In the genomic region with DNA sequence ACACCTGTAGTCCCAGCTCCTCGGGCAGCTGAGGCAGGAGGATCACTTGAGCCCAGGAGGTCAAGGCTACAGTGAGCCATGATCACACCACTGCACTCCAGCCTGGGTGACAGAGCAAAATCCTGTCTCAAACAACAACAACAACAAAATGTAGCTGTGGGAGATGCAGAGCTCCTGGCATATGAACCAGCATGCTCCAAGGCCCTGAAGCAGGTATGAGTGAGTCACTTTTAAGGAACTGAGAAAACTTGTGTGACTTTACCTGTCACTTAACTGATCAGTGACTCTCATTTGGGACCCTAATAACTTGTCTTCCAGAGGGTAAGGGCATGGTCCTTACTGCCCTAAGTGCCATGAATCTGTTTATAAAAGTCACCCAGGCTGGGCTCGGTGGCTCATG, we compare ENCODE assay signal across 9 cellular contexts.
"Had no signal": no experiment of that assay in that cellular context is flagged by ENCODE, and none has a peak within 500 bp of the region (broad histone marks: within the 10 kb centered on the region; RNA-seq: fewer than 3 reads in every experiment).

No MANE protein-coding gene starts in this region.

- DNase-seq: H9, HCEC 1CT, IMR-90, KG1 had no signal

- FAIRE-seq: H1, H54, HTR-8/SVneo, K562 had no signal

- H3K9me3 Mint-ChIP-seq: GM23338, H9 had no signal

- H3K27ac Mint-ChIP-seq: GM23338 had no signal

- H3K4me3 Mint-ChIP-seq: GM23338, H9 had no signal
